In the genomic region with DNA sequence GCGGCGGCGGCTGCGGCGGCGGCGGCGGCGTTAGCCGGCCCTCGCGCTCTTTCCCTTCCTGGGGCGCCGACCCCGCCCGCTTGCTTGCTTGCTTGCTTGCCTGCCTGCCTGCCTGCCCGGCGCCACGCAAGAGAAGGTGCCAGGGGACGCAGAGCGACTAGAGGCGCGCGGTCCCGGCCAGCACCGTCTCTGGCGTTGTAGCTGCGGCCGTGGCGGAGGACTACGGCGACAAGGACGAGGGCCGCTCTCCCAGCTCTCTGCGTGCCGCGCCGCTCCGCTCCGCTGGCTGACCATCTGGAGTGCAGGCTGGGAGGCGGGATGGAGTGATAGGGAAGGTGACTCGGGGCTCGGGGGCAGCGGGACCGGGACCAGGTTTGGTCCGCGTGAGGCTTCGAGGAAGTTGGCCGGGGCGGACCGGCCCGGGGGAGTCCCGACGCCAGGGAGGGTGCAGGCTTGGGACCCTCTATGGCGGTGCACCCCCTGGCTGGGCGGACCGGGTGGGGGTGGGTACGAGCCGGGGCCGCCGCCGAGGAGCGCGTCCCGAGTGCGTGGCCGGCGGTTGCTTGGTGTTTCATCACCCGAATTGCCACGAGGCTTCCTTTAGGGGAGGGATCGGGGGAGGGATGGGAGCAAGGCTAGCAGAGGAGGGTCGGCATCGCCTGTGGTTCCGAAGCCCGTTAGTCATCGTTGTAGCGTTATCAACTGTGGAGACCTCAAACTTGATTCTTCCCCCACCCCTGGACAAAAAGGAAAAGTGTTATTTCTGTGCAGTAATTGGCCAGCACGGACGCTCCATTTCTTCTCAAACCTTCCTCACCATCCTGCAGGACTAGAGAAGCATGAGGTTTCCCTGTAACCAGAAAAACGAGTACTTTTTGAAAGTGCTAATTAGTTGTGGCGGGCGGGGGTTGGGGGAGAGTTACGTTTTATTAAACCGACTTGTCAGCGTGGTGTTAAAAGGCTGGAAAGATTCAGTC, we compare ENCODE assay signal across 8 cellular contexts. TPM values are rescaled to one million over a fixed set of nuclear protein-coding genes. Genes with fewer than 3 reads are reported as not detected.
DNase-seq lines count a peak whose midpoint lies in the region; ATAC-seq and TF ChIP-seq lines count a peak whose summit lies in the region.

No MANE protein-coding gene starts in this region.

- no peaks in the 10 kb centered on the region for H3K4me1 ChIP-seq in NT2/D1 (ENCODE audit: insufficient read depth, insufficient read length)
- no peaks in the 10 kb centered on the region for H3K4me1 ChIP-seq in mucosa of stomach (ENCODE audit: control insufficient read depth, insufficient read depth, low read length)

- no peak for TF ChIP-seq CTCF in epithelial cell of proximal tubule (conservative IDR thresholded peaks at IDR 0.05; ENCODE audit: low read depth, low read length)

- H3K9me3 ChIP-seq in NT2/D1 (ENCODE audit: insufficient read depth, low read length) = no peaks in the 10 kb centered on the region
- H3K9me3 ChIP-seq in mucosa of stomach (ENCODE audit: control insufficient read depth, low read length) = no peaks in the 10 kb centered on the region

- H3K9ac ChIP-seq in NT2/D1 (ENCODE audit: insufficient read length, low read depth) (peak overlapping the region; percentile 98), mucosa of stomach (ENCODE audit: low read length) (peak overlapping the region; percentile 88)

- peak; percentile 10 for ATAC-seq in GM18520 (IDR thresholded peaks at IDR 0.05; ENCODE audit: unreplicated experiment)
- peak; percentile 33 for ATAC-seq in HG03097 (IDR thresholded peaks at IDR 0.05; ENCODE audit: low FRiP score, unreplicated experiment)

- H3K27me3 ChIP-seq in NT2/D1 (ENCODE audit: insufficient read depth, insufficient read length) = no peaks in the 10 kb centered on the region
- no peaks in the 10 kb centered on the region for H3K27me3 ChIP-seq in mucosa of stomach (ENCODE audit: control insufficient read depth, insufficient read depth, low read length)

- H3K4me3 ChIP-seq in NT2/D1 (ENCODE audit: insufficient read length, low read depth) (peak overlapping the region; percentile 97), epithelial cell of proximal tubule (ENCODE audit: low read depth, low read length) (peak overlapping the region; percentile 94), mucosa of stomach (ENCODE audit: low read length) (peak overlapping the region; percentile 64)

- DNase-seq in AML-193 (lab: John Stamatoyannopoulos, UW) = peak; percentile 57 to 59
- DNase-seq in NT2/D1 (ENCODE audit: low read depth, low spot score) = no peak
- DNase-seq in activated T-cell treated with anti-CD3 and anti-CD28 coated beads for 4 hours = peak; percentile 70
- DNase-seq in epithelial cell of proximal tubule (ENCODE audit: low read depth) = no peak
- peak; percentile 59 to 65 for DNase-seq in stimulated activated CD8-positive, alpha-beta memory T cell treated with anti-CD3 and anti-CD28 coated beads, Interleukin-7, amount 100 ng/mL, for 48 hours (ENCODE audit: extremely low read depth in 1 of 2, low read depth in 1 of 2)

- H3K36me3 ChIP-seq in NT2/D1 (ENCODE audit: insufficient read depth, insufficient read length, low read length) (peaks cover 8% of the 10 kb centered on the region), mucosa of stomach (ENCODE audit: control insufficient read depth, insufficient read depth, low read length) (no peaks in the 10 kb centered on the region)

RNA-seq across cellular contexts. Expression of a gene that starts 0.6 kb away (rescaled TPM):
- total RNA-seq in epithelial cell of proximal tubule = 39.8 and 68.4 TPM in 2 replicates

RNA-seq across cellular contexts. Expression of a gene that starts 14.2 kb away (rescaled TPM):
- total RNA-seq in epithelial cell of proximal tubule = 0.29 and 0.65 TPM in 2 replicates

RNA-seq across cellular contexts. Expression of a gene that starts 47.2 kb away (rescaled TPM):
- 15.0 and 16.7 TPM in 2 replicates for total RNA-seq in epithelial cell of proximal tubule

Comparison
In these comparisons a context has a peak if more than half of its experiments do, and no peak if none do; other contexts are left out.
1. DNase-seq: peak in AML-193 (2 of 2), activated T-cell treated with anti-CD3 and anti-CD28 coated beads for 4 hours (single experiment) and stimulated activated CD8-positive, alpha-beta memory T cell treated with anti-CD3 and anti-CD28 coated beads, Interleukin-7, amount 100 ng/mL, for 48 hours (2 of 2); none in NT2/D1 (single experiment) and epithelial cell of proximal tubule (single experiment).
2. Peak in every context shown above with its lines, with median percentiles within 50 percentile points of each other: H3K4me3 ChIP-seq.